1 cellular context compared by ENCODE assay signal in genomic region chr6:35469711-35470662, GRCh38.
TF ChIP-seq lines count a peak whose summit lies in the region.

No MANE protein-coding gene starts in this region.

TF ChIP-seq in H1, 55 proteins besides CTCF, POLR2A, EP300 and RAD21:
- TF ChIP-seq CBX5 (IDR thresholded peaks at IDR 0.05; ENCODE audit: low read depth, low read length) (no peak), POLR2AphosphoS5 (IDR thresholded peaks at IDR 0.05; ENCODE audit: low read depth, low read length) (peak; percentile 62), RXRA (IDR thresholded peaks at IDR 0.05; ENCODE audit: insufficient read depth, low read depth, low read length) (no peak), TBP (IDR thresholded peaks at IDR 0.05; ENCODE audit: low read depth, low read length) (no peak), CHD7 (IDR thresholded peaks at IDR 0.05; ENCODE audit: insufficient replicate concordance, low read length) (no peak), KDM4A (IDR thresholded peaks at IDR 0.05; ENCODE audit: low read depth, low read length, severe bottlenecking) (peak; percentile 19)
- TF ChIP-seq, protein P1, sequence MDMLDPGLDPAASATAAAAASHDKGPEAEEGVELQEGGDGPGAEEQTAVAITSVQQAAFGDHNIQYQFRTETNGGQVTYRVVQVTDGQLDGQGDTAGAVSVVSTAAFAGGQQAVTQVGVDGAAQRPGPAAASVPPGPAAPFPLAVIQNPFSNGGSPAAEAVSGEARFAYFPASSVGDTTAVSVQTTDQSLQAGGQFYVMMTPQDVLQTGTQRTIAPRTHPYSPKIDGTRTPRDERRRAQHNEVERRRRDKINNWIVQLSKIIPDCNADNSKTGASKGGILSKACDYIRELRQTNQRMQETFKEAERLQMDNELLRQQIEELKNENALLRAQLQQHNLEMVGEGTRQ (IDR thresholded peaks at IDR 0.05; ENCODE audit: low read length): peak; percentile 38; the same call in 1 of the 2 replicates
TF ChIP-seq in H1: peak in this region for 3.
